Comparison of ENCODE assay signal across 9 cellular contexts in the genomic region with DNA sequence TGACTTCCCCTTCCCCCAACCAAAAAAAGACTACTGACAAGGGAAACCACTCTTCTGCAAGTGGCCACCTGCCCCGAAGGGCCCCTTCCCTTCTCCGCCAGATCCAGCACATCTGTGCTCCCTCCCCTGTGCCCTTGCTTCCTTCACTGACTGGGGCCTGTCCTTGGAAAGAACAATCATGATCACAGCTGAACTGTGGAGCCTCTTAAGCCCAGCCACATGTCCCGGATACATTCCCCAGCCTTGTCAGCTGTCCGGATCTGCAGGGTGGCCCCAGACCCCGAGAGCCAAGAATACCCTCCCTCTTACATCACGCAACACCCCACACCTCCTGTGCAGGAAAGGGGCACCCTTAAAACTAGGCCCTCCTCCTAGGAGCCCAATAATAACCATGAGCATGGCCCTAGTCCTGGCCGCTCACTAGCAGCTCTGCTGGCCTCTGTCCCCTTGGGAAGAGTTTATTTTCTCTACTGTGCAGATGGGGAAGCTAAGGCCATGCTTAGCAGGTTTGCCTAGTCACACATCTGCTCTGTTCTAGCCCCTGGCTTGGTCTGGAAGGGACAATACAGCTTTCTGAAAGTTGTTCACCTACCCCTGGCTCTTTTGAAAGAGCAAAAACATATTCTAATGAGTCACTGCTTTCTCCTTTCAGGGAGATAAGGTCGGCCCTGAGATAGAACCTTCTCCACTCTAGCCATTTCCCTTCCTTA. TPM values are rescaled to one million over a fixed set of nuclear protein-coding genes. Genes with fewer than 3 reads are reported as not detected.
DNase-seq lines count a peak whose midpoint lies in the region; ATAC-seq, FAIRE-seq and TF ChIP-seq lines count a peak whose summit lies in the region.
"Had no signal": no experiment of that assay in that cellular context is flagged by ENCODE, and none has a peak within 500 bp of the region (broad histone marks: within the 10 kb centered on the region; RNA-seq: fewer than 3 reads in every experiment).

No MANE protein-coding gene starts in this region.

- BruUV-seq in K562 (replicated peaks; lab: Mats Ljungman, UMichigan), result no TSS peak

- H3K4me1 ChIP-seq in K562 (replicated peaks in 1 of 2; ENCODE audit: control insufficient read depth in 2 of 2, insufficient read depth in 2 of 2, low read length in 2 of 2), result peaks cover 34 to 49% of the 10 kb centered on the region in 2 experiments

- intact Hi-C loops in K562 (cut with micrococcal nuclease), result loop anchor here (5.0 kb wide), 1 partner anchor 169 kb away; no protein-coding TSS in a partner anchor

- peak overlapping the region; percentile 80 for H3K4me3 Mint-ChIP-seq in type B pancreatic cell

- FAIRE-seq in K562 (lab: Jason Lieb, UNC), result peak; percentile 74
- FAIRE-seq: HTR-8/SVneo had no signal

- no peaks in the 10 kb centered on the region for H3K9me1 ChIP-seq in K562 (ENCODE audit: control insufficient read depth, insufficient read depth, low read length)

- H3K27me3 ChIP-seq in K562 (ENCODE audit: control insufficient read depth in 2 of 2, insufficient read depth in 2 of 2, low read length in 2 of 2), result no peaks in the 10 kb centered on the region
- no peaks in the 10 kb centered on the region for H3K27me3 ChIP-seq in kidney epithelial cell (ENCODE audit: control insufficient read depth, insufficient read depth, low read length)

- H3K79me2 ChIP-seq in K562 (ENCODE audit: control insufficient read depth, insufficient read depth, low read length), result peaks cover 97% of the 10 kb centered on the region

- H3K27ac ChIP-seq in K562 (ENCODE audit: extremely low read depth, low read depth, low read length), result peak overlapping the region; percentile 63

- peaks cover 56% of the 10 kb centered on the region for H3K4me1 Mint-ChIP-seq in type B pancreatic cell (ENCODE audit: unreplicated experiment)

- H3K27ac Mint-ChIP-seq in type B pancreatic cell, result peak overlapping the region; percentile 63

- peaks cover 27% of the 10 kb centered on the region; the same call in 1 of the 2 replicates for H4K20me1 ChIP-seq in K562 (replicated peaks; ENCODE audit: control insufficient read depth, insufficient read depth, low read length)

- POLR2A ChIA-PET in K562 (lab: Yijun Ruan, JAX), result interaction anchor here (0.5 to 2.2 kb wide), 10 partner anchors 9 to 228 kb away, joined by 3 to 11 read pairs (median 4); no protein-coding TSS in a partner anchor

- H3K4me3 ChIP-seq in K562, result peak overlapping the region; percentile 31
- H3K4me3 ChIP-seq in kidney epithelial cell (ENCODE audit: low read depth, low read length), result peak overlapping the region; percentile 27

- H3K36me3 ChIP-seq in K562 (ENCODE audit: control insufficient read depth, insufficient read depth, low read length) (peaks cover 33% of the 10 kb centered on the region; the same call in 2 of the 3 replicates), kidney epithelial cell (ENCODE audit: control insufficient read depth, insufficient read depth, low read length) (no peaks in the 10 kb centered on the region)

- TF ChIP-seq POLR2A in K562 (conservative IDR thresholded peaks at IDR 0.05), result no peak; the same call in 1 of the 2 replicates

- H3K36me3 Mint-ChIP-seq in type B pancreatic cell, result peaks cover 5% of the 10 kb centered on the region

- no peak for TF ChIP-seq EP300 in K562 (IDR thresholded peaks at IDR 0.05; ENCODE audit: low read length)

- TF ChIP-seq RAD21 in K562 (CRISPR knock-in tag; conservative IDR thresholded peaks at IDR 0.05 in 1 of 2, IDR thresholded peaks at IDR 0.05 in 1 of 2), result no peak; a peak in 1 of 4 replicates

- H3K4me2 ChIP-seq in K562 (ENCODE audit: insufficient read depth, low read length), result peak overlapping the region; percentile 77

- H2AFZ ChIP-seq in K562 (ENCODE audit: low read depth, low read length), result peak overlapping the region; percentile 41

- in situ Hi-C loops in K562 (cut with MboI), result no loop called here

- ATAC-seq in K562, result peak; percentile 11
- ATAC-seq in HG03378 (IDR thresholded peaks at IDR 0.05; ENCODE audit: unreplicated experiment), result no peak

- no peaks in the 10 kb centered on the region for H3K9me3 Mint-ChIP-seq in type B pancreatic cell

- CTCF ChIA-PET in K562 (lab: Yijun Ruan, JAX; ENCODE audit: low intra/inter-chr PET ratio), result no interaction called here

- peak overlapping the region; percentile 60 to 89 for H3K9ac ChIP-seq in K562 (ENCODE audit: insufficient read depth in 1 of 2, low read depth in 2 of 2, low read length in 2 of 2)

- 9% methylated on average over 8 of the region's 8 CpGs for WGBS in K562 (ENCODE audit: insufficient coverage, low coverage, missing lambda C conversion rate)

- peaks cover 18% of the 10 kb centered on the region for H3K27me3 Mint-ChIP-seq in type B pancreatic cell

- TF ChIP-seq CTCF in K562 (IDR thresholded peaks at IDR 0.05 in 2 of 3, conservative IDR thresholded peaks at IDR 0.05 in 1 of 3; ENCODE audit: insufficient read depth in 2 of 3, low read depth in 1 of 3, low read length in 3 of 3), result no peak
- TF ChIP-seq CTCF in kidney epithelial cell (IDR thresholded peaks at IDR 0.05; ENCODE audit: insufficient read depth, low read length, poor library complexity, severe bottlenecking), result no peak
- TF ChIP-seq CTCF in type B pancreatic cell (conservative IDR thresholded peaks at IDR 0.05), result no peak

- DNase-seq in NOMO-1 (lab: John Stamatoyannopoulos, UW; ENCODE audit: unreplicated experiment in 2 of 2) (peak; percentile 15 to 35), NOMO-1 treated with dmso at 0.1 percent for 144 hours (lab: John Stamatoyannopoulos, UW; ENCODE audit: unreplicated experiment) (no peak), K562 (ENCODE audit: extremely low read depth in 1 of 4, low spot score in 3 of 4) (peak in 2 of 4 experiments; percentile 49 to 63), kidney epithelial cell (ENCODE audit: low read depth) (no peak), type B pancreatic cell (ENCODE audit: extremely low spot score, unreplicated experiment) (no peak), kidney tubule cell (ENCODE audit: low spot score) (no peak), SHP77 treated with DMSO at 0.1 percent for 48 hours (lab: John Stamatoyannopoulos, UW) (no peak)

- no peaks in the 10 kb centered on the region for H3K9me3 ChIP-seq in K562 (replicated peaks; ENCODE audit: control insufficient read depth, insufficient read depth, low read depth, low read length)

TF ChIP-seq in K562, 482 proteins besides CTCF, POLR2A, EP300 and RAD21 (continues in another document):
- TF ChIP-seq, protein P1, sequence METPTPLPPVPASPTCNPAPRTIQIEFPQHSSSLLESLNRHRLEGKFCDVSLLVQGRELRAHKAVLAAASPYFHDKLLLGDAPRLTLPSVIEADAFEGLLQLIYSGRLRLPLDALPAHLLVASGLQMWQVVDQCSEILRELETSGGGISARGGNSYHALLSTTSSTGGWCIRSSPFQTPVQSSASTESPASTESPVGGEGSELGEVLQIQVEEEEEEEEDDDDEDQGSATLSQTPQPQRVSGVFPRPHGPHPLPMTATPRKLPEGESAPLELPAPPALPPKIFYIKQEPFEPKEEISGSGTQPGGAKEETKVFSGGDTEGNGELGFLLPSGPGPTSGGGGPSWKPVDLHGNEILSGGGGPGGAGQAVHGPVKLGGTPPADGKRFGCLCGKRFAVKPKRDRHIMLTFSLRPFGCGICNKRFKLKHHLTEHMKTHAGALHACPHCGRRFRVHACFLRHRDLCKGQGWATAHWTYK (CRISPR knock-in tag; IDR thresholded peaks at IDR 0.05), result no peak
- TF ChIP-seq SMARCC2 (IDR thresholded peaks at IDR 0.05; ENCODE audit: low read depth) (0 out of 2 replicates have a peak, but pooled peaks have one; percentile 33), GABPB1 (CRISPR knock-in tag; IDR thresholded peaks at IDR 0.05) (no peak), ZNF785 (CRISPR knock-in tag; IDR thresholded peaks at IDR 0.05) (no peak)

RNA-seq across cellular contexts. Expression of a gene that starts 3.8 kb away (rescaled TPM):
- total RNA-seq in K562 (2011; cell fraction: chromatin; rRNA removed; ENCODE audit: low replicate concordance), result 49.3 and 108 TPM in 2 replicates
- total RNA-seq in K562 (2011; cell fraction: nucleolus; rRNA removed), result 62.4 and 87.6 TPM in 2 replicates
- total RNA-seq in K562 (2011; cell fraction: nucleoplasm; rRNA removed), result 57.4 and 69.9 TPM in 2 replicates
- total RNA-seq in K562 (2014; rRNA removed), result 11.2 and 20.4 TPM in 2 replicates
- 8.8 and 9.5 TPM in 2 replicates for total RNA-seq in K562 (2014; rRNA removed; fragmentation: Illumina TruSeq; extraction: Trizol)
- total RNA-seq in K562 (2015; rRNA removed; fragmentation: Illumina TruSeq; extraction: Trizol), result 7.1 and 8.9 TPM in 2 replicates
- 20.0 and 24.2 TPM in 2 replicates for total RNA-seq in K562 (2021)
- polyA plus RNA-seq in K562 (2011; rRNA removed), result 6.0 and 6.3 TPM in 2 replicates
- polyA plus RNA-seq in K562 (2011; cell fraction: cytosol; rRNA removed), result 5.5 and 10.9 TPM in 2 replicates
- polyA plus RNA-seq in K562 (2011; cell fraction: nucleus; rRNA removed), result 15.8 and 47.7 TPM in 2 replicates
- 16.9 and 24.3 TPM in 2 replicates for polyA plus RNA-seq in K562 (2012)
- 12.2 and 19.8 TPM in 2 replicates for polyA plus RNA-seq in K562 (2014; fragmentation: Illumina TruSeq; extraction: Trizol)
- polyA plus RNA-seq in K562 (2014; fragmentation: Nextera tagmentation; extraction: Ambion mirVana), result 1 to 10 TPM; 2.6 to 3.1 TPM
- 11.6 and 14.9 TPM in 2 replicates for polyA plus RNA-seq in K562 (2014; rRNA removed)
- 9.9 and 18.2 TPM in 2 replicates for polyA minus RNA-seq in K562 (2011; rRNA and poly(A)+ RNA removed)
- 8.3 and 14.6 TPM in 2 replicates for polyA minus RNA-seq in K562 (2011; cell fraction: cytosol; rRNA and poly(A)+ RNA removed)
- 26.0 and 38.8 TPM in 2 replicates for polyA minus RNA-seq in K562 (2011; cell fraction: nucleus; rRNA and poly(A)+ RNA removed)
- total RNA-seq in kidney epithelial cell, result 34.7 and 36.9 TPM in 2 replicates
- total RNA-seq in type B pancreatic cell (ENCODE audit: low replicate concordance), result 16.1 and 20.7 TPM in 2 replicates

Comparison
In these comparisons a context has a peak if more than half of its experiments do, and no peak if none do; other contexts are left out.
1. DNase-seq: peak in NOMO-1 (2 of 2); none in NOMO-1 treated with dmso at 0.1 percent for 144 hours (single experiment), kidney epithelial cell (single experiment), type B pancreatic cell (single experiment), kidney tubule cell (single experiment) and SHP77 treated with DMSO at 0.1 percent for 48 hours (single experiment).